In the genomic region with DNA sequence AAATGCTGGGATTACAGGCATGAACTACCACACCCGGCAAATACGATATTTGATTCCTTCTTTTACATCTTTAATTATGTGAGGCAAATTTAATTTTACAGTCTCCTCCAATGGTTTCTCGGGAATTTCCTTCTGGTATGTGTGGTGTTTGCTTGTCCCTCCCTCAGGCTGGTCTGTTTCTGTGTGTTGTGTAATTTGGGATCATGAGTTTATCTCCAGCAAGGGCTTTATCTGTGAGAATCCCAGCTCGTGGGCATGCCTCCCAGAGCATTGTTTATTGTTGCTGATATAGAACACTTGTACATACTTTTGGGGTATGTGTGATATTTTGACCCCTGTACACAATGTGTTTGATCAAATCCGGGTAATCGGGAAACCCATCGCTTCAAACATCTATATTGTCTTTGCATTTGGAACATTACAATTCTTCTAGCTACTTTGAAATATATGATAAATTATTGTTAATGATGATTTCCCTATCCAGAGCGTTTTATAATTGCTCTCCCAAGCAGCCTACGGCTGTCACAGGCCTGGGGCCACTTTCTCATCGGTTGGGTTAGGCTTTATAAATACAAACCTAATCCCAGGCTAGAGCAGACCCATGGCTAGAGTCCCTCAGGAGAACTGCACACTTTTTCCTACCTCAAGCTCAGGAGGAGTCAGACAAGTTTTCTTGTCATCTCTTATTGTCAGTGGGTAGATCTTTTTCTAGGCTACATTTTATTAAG, we compare ENCODE assay signal across 17 cellular contexts. TPM values are rescaled to one million over a fixed set of nuclear protein-coding genes. Genes with fewer than 3 reads are reported as not detected.
DNase-seq lines count a peak whose midpoint lies in the region; ATAC-seq and TF ChIP-seq lines count a peak whose summit lies in the region.
"Had no signal": no experiment of that assay in that cellular context is flagged by ENCODE, and none has a peak within 500 bp of the region (broad histone marks: within the 10 kb centered on the region; RNA-seq: fewer than 3 reads in every experiment).

No MANE protein-coding gene starts in this region.

- peaks cover 8% of the 10 kb centered on the region for H3K4me1 ChIP-seq in mucosa of descending colon (ENCODE audit: low read depth)

- H3K9me3 Mint-ChIP-seq in stimulated activated naive CD8-positive, alpha-beta T cell treated with anti-CD3 and anti-CD28 coated beads, Interleukin-15, amount 100 ng/mL, for 72 hours = no peaks in the 10 kb centered on the region
- H3K9me3 Mint-ChIP-seq in activated naive CD4-positive, alpha-beta T cell treated with anti-CD3 and anti-CD28 coated beads, Interleukin-2, amount 50 U/mL, for 72 hours = no peaks in the 10 kb centered on the region

- H3K9me3 ChIP-seq in mucosa of descending colon = no peaks in the 10 kb centered on the region
- H3K9me3 ChIP-seq: colonic mucosa, esophagus muscularis mucosa, right atrium auricular region, transverse colon had no signal

- H3K4me3 Mint-ChIP-seq in stimulated activated naive CD8-positive, alpha-beta T cell treated with anti-CD3 and anti-CD28 coated beads, Interleukin-15, amount 100 ng/mL, for 72 hours = no peak overlapping the region
- H3K4me3 Mint-ChIP-seq: B cell had no signal

- H3K27me3 Mint-ChIP-seq in stimulated activated naive CD8-positive, alpha-beta T cell treated with anti-CD3 and anti-CD28 coated beads, Interleukin-15, amount 100 ng/mL, for 72 hours = no peaks in the 10 kb centered on the region
- H3K27me3 Mint-ChIP-seq: B cell had no signal

- peaks cover 60% of the 10 kb centered on the region for H3K4me1 Mint-ChIP-seq in stimulated activated naive CD8-positive, alpha-beta T cell treated with anti-CD3 and anti-CD28 coated beads, Interleukin-15, amount 100 ng/mL, for 72 hours

- no peaks in the 10 kb centered on the region for H3K36me3 ChIP-seq in mucosa of descending colon (ENCODE audit: low read depth)
- H3K36me3 ChIP-seq: colonic mucosa, esophagus muscularis mucosa, right atrium auricular region, transverse colon had no signal

- no peaks in the 10 kb centered on the region for H3K36me3 Mint-ChIP-seq in activated naive CD4-positive, alpha-beta T cell treated with anti-CD3 and anti-CD28 coated beads, Interleukin-2, amount 50 U/mL, for 72 hours

- TF ChIP-seq CTCF in fibroblast of the aortic adventitia (IDR thresholded peaks at IDR 0.05; ENCODE audit: insufficient read depth, low read length) = no peak
- TF ChIP-seq CTCF in mucosa of descending colon (IDR thresholded peaks at IDR 0.05) = no peak

- intact Hi-C loops in head of caudate nucleus (cut with DNase I) = no loop called here
- intact Hi-C loops in mucosa of descending colon (cut with DNase I, micrococcal nuclease) = no loop called here

- DNase-seq in stimulated activated naive CD8-positive, alpha-beta T cell treated with anti-CD3 and anti-CD28 coated beads, Interleukin-15, amount 100 ng/mL, for 72 hours = no peak
- DNase-seq in stimulated activated naive CD8-positive, alpha-beta T cell treated with anti-CD3 and anti-CD28 coated beads, Interleukin-15, Interleukin-2, amounts not matched to agents 100 U/mL and 50 U/mL, for 24 hours = no peak
- no peak for DNase-seq in activated naive CD4-positive, alpha-beta T cell treated with anti-CD3 and anti-CD28 coated beads, Interleukin-2, amount 50 U/mL, for 72 hours (ENCODE audit: low spot score in 2 of 2)
- DNase-seq in fibroblast of the aortic adventitia (ENCODE audit: low read depth) (peak; percentile 87), head of caudate nucleus (no peak), mucosa of descending colon (no peak), hypothalamus (lab: John Stamatoyannopoulos, UW) (no peak)
- DNase-seq: colonic mucosa; NCI-H2029; NCI-H524 treated with DMSO at 0.1 percent for 48 hours; stimulated activated CD4-positive, alpha-beta T cell treated with anti-CD3 and anti-CD28 coated beads, Interleukin-2, amount 100 ng/mL, for 48 hours; transverse colon had no signal

- H3K27ac Mint-ChIP-seq in stimulated activated naive CD8-positive, alpha-beta T cell treated with anti-CD3 and anti-CD28 coated beads, Interleukin-15, amount 100 ng/mL, for 72 hours = peak overlapping the region; percentile 35 to 37
- H3K27ac Mint-ChIP-seq in activated naive CD4-positive, alpha-beta T cell treated with anti-CD3 and anti-CD28 coated beads, Interleukin-2, amount 50 U/mL, for 72 hours = peak overlapping the region; percentile 31 to 99
- H3K27ac Mint-ChIP-seq: B cell had no signal

- no peak for ATAC-seq in stimulated activated naive CD8-positive, alpha-beta T cell treated with anti-CD3 and anti-CD28 coated beads, Interleukin-15, amount 100 ng/mL, for 72 hours
- no peak for ATAC-seq in stimulated activated naive CD8-positive, alpha-beta T cell treated with anti-CD3 and anti-CD28 coated beads, Interleukin-15, Interleukin-2, amounts not matched to agents 100 U/mL and 50 U/mL, for 24 hours
- ATAC-seq in activated naive CD4-positive, alpha-beta T cell treated with anti-CD3 and anti-CD28 coated beads, Interleukin-2, amount 50 U/mL, for 72 hours = no peak
- ATAC-seq in mucosa of descending colon (no peak), GM18870 (IDR thresholded peaks at IDR 0.05; ENCODE audit: unreplicated experiment) (no peak)

- no peak overlapping the region for H3K4me3 ChIP-seq in fibroblast of the aortic adventitia (ENCODE audit: low read depth, low read length)
- H3K4me3 ChIP-seq in mucosa of descending colon = no peak overlapping the region
- H3K4me3 ChIP-seq: colonic mucosa, esophagus muscularis mucosa, right atrium auricular region, SK-N-MC, transverse colon had no signal

RNA-seq across cellular contexts. Expression of gene PRR5, which starts 15.0 kb away (rescaled TPM):
- 10 to 100 TPM; 11.0 to 15.4 TPM for total RNA-seq in activated naive CD4-positive, alpha-beta T cell treated with anti-CD3 and anti-CD28 coated beads, Interleukin-2, amount 50 U/mL, for 72 hours
- 1.8 and 8.2 TPM in 2 replicates for total RNA-seq in fibroblast of the aortic adventitia (ENCODE audit: low replicate concordance)
- total RNA-seq in mucosa of descending colon = 10 to 100 TPM; 21.8 to 46.2 (median 35.1) TPM
